Comparison of ENCODE assay signal across 8 cellular contexts in genomic region chr22:24429411-24430365, GRCh38. TPM values are rescaled to one million over a fixed set of nuclear protein-coding genes. Genes with fewer than 3 reads are reported as not detected.
DNase-seq lines count a peak whose midpoint lies in the region; FAIRE-seq and TF ChIP-seq lines count a peak whose summit lies in the region.

No MANE protein-coding gene starts in this region.

- FAIRE-seq in GM12892 (lab: Jason Lieb, UNC), result no peak

- DNase-seq in SIG-M5 treated with dmso at 0.1 percent for 504 hours (lab: John Stamatoyannopoulos, UW; ENCODE audit: unreplicated experiment) (peak; percentile 20), SIG-M5 (lab: John Stamatoyannopoulos, UW) (no peak), UCSD-AML1 (lab: John Stamatoyannopoulos, UW; ENCODE audit: unreplicated experiment) (peak; percentile 78), dermis blood vessel endothelial cell (peak; percentile 56), DMS114 treated with DMSO at 0.1 percent for 48 hours (lab: John Stamatoyannopoulos, UW; ENCODE audit: unreplicated experiment) (no peak), germinal center (ENCODE audit: low spot score) (no peak), GM12892 (ENCODE audit: insufficient read length) (no peak)
- peak; percentile 62 for DNase-seq in stimulated activated CD4-positive, alpha-beta T cell treated with anti-CD3 and anti-CD28 coated beads, Interleukin-12 subunit alpha, Interleukin-12 subunit beta, amount 100 ng/mL, for 4 hours

- no peak for TF ChIP-seq POLR2A in GM12892 (IDR thresholded peaks at IDR 0.05; ENCODE audit: low read depth, low read length)

RNA-seq across cellular contexts. Expression of gene ADORA2A, which starts 2.3 kb away (rescaled TPM):
- 11.4 and 16.2 TPM in 2 replicates for total RNA-seq in dermis blood vessel endothelial cell
- polyA plus RNA-seq in GM12892 (2012; ENCODE audit: missing spikeins), result 14.3 TPM

Comparison
In these comparisons a context has a peak if more than half of its experiments do, and no peak if none do; other contexts are left out.
1. DNase-seq: peak in SIG-M5 treated with dmso at 0.1 percent for 504 hours (single experiment), UCSD-AML1 (single experiment), dermis blood vessel endothelial cell (single experiment) and stimulated activated CD4-positive, alpha-beta T cell treated with anti-CD3 and anti-CD28 coated beads, Interleukin-12 subunit alpha, Interleukin-12 subunit beta, amount 100 ng/mL, for 4 hours (single experiment); none in SIG-M5 (single experiment), DMS114 treated with DMSO at 0.1 percent for 48 hours (single experiment), germinal center (single experiment) and GM12892 (single experiment).